In genomic region chr6:5143625-5144311, GRCh38 we compare ENCODE assay signal across 8 cellular contexts. TPM values are rescaled to one million over a fixed set of nuclear protein-coding genes. Genes with fewer than 3 reads are reported as not detected.
DNase-seq lines count a peak whose midpoint lies in the region; ATAC-seq and TF ChIP-seq lines count a peak whose summit lies in the region.

No MANE protein-coding gene starts in this region.

- peaks cover 3 to 10% (median 5%) of the 10 kb centered on the region in 4 donors for H3K4me1 ChIP-seq in liver (ENCODE audit: control insufficient read depth in 4 of 4, insufficient read depth in 4 of 4, low read length in 3 of 4)

- TF ChIP-seq RAD21 in liver (IDR thresholded peaks at IDR 0.05) = peak; percentile 98 to 99

- H3K27me3 ChIP-seq in liver (ENCODE audit: control insufficient read depth in 4 of 4, insufficient read depth in 4 of 4, low read length in 3 of 4) = no peaks in the 10 kb centered on the region

- no peak overlapping the region for H3K27ac ChIP-seq in liver (ENCODE audit: low read depth in 1 of 2, low read length in 2 of 2)

- TF ChIP-seq CTCF in liver (IDR thresholded peaks at IDR 0.05; ENCODE audit: low read depth, low read length, missing input control) = peak; percentile 95

- H3K36me3 ChIP-seq in liver (ENCODE audit: control insufficient read depth in 4 of 4, insufficient read depth in 3 of 4, low read depth in 1 of 4, low read length in 3 of 4) = no peaks in the 10 kb centered on the region

- H3K9me3 ChIP-seq in liver (ENCODE audit: control insufficient read depth in 4 of 4, low read length in 3 of 4) = no peaks in the 10 kb centered on the region

- ATAC-seq in HG03097 (IDR thresholded peaks at IDR 0.05; ENCODE audit: low FRiP score, unreplicated experiment) (peak; percentile 57), GM19324 (IDR thresholded peaks at IDR 0.05; ENCODE audit: low FRiP score, unreplicated experiment) (no peak)

- 40% methylated on average over 9 of the region's 9 CpGs for WGBS in liver

- DNase-seq in DMS53 treated with DMSO at 0.1 percent for 48 hours (lab: John Stamatoyannopoulos, UW; ENCODE audit: unreplicated experiment) = peak; percentile 74
- DNase-seq in NCI-H524 (lab: John Stamatoyannopoulos, UW) = peak; percentile 35 to 73
- DNase-seq in activated CD4-positive, alpha-beta T cell treated with anti-CD3 and anti-CD28 coated beads for 4 hours = peak; percentile 72 to 86
- peak; percentile 78 for DNase-seq in cerebellum (ENCODE audit: low spot score)
- peak; percentile 73 to 84 for DNase-seq in stimulated activated CD4-positive, alpha-beta T cell treated with anti-CD3 and anti-CD28 coated beads, Interleukin-4, amount 100 ng/mL, for 48 hours (ENCODE audit: low read depth in 2 of 2)

- H3K4me3 ChIP-seq in liver (ENCODE audit: low read depth in 1 of 3, low read length in 3 of 3) = no peak overlapping the region

- no peak overlapping the region for H3K9ac ChIP-seq in liver (ENCODE audit: low read depth in 1 of 2, low read length in 2 of 2)

TF ChIP-seq in liver, 16 proteins besides CTCF, POLR2A, EP300 and RAD21:
- TF ChIP-seq YY1 (IDR thresholded peaks at IDR 0.05) (no peak), EGR1 (IDR thresholded peaks at IDR 0.05; ENCODE audit: low read depth in 2 of 2) (no peak), RXRA (IDR thresholded peaks at IDR 0.05) (no peak), REST (IDR thresholded peaks at IDR 0.05) (no peak), HNF4A (conservative IDR thresholded peaks at IDR 0.05) (no peak), GABPA (IDR thresholded peaks at IDR 0.05 in 1 of 2, conservative IDR thresholded peaks at IDR 0.05 in 1 of 2) (no peak), SP1 (IDR thresholded peaks at IDR 0.05) (no peak), MAX (IDR thresholded peaks at IDR 0.05) (no peak), FOXA1 (IDR thresholded peaks at IDR 0.05) (no peak), ATF3 (IDR thresholded peaks at IDR 0.05) (no peak), HNF4G (IDR thresholded peaks at IDR 0.05) (no peak), FOXA2 (IDR thresholded peaks at IDR 0.05) (no peak), NR2F2 (IDR thresholded peaks at IDR 0.05) (no peak), JUND (IDR thresholded peaks at IDR 0.05) (no peak)

RNA-seq across cellular contexts. Expression of gene PPP1R3G, which starts 58.6 kb away (rescaled TPM):
- total RNA-seq in cerebellum (1.00 TPM), liver (1 to 10 TPM in 1 of 2 donors, under 1 TPM in 1; 0.33 to 3.0 TPM)
- polyA plus RNA-seq in liver = under 1 TPM; 0.25 to 0.61 TPM
